ENCODE assay signal across 28 cellular contexts in the genomic region with DNA sequence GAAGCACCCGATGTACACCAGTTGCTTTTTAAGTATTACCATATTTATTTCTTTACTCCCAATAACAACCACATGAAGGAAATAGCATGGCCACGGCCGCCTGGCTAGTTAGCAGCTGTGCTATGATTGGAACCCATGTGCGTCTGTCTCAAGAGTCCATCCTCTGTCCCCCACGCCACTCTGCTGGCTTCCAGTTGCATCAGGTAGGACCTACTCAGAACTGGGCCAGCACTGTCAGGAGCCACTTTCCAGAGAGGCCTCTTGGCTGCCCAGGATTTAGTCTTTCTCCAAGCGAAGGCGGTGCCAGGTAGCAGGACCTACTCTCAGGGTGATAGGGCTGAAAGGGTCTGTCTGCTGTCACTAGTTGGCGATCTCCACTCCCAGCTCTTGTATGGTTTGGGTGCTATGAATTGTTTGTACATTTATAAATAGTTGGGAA. TPM values are rescaled to one million over a fixed set of nuclear protein-coding genes. Genes with fewer than 3 reads are reported as not detected.
A peak's percentile ranks its signal among the peaks of the same experiment; 100 is the strongest.
DNase-seq lines count a peak whose midpoint lies in the region; ATAC-seq, FAIRE-seq and TF ChIP-seq lines count a peak whose summit lies in the region.
"Had no signal": no experiment of that assay in that cellular context is flagged by ENCODE, and none has a peak within 500 bp of the region (broad histone marks: within the 10 kb centered on the region; RNA-seq: fewer than 3 reads in every experiment).

No MANE protein-coding gene starts in this region.

- no peak for ATAC-seq in HG03095 (IDR thresholded peaks at IDR 0.05; ENCODE audit: unreplicated experiment)
- ATAC-seq: A549; CD8-positive, alpha-beta T cell; GM12878; Right ventricle myocardium inferior had no signal

- DNase-seq in GM04504 (ENCODE audit: low read depth) (peak; percentile 3), SJSA1 (ENCODE audit: low read depth in 1 of 2, low spot score in 2 of 2) (peak in 1 of 2 experiments; percentile 48), osteocyte (ENCODE audit: extremely low spot score, unreplicated experiment) (peak; percentile 68), ureter (ENCODE audit: low spot score) (peak; percentile 7), HTR-8/SVneo (ENCODE audit: insufficient read length, low spot score) (no peak), NAMALWA (ENCODE audit: low spot score) (no peak)
- DNase-seq: Caco-2; CD8-positive, alpha-beta T cell; GOT3; HCEC 1CT; Karpas-422; NCI-H1092 treated with DMSO at 0.1 percent for 48 hours; NCI-H1436; NCI-H187; NCI-H2081 treated with DMSO at 0.1 percent for 48 hours; NCI-H2171; NCI-H524; NCI-H774; PC-9 had no signal

- H3K36me3 Mint-ChIP-seq in osteocyte (ENCODE audit: unreplicated experiment), result peaks cover 4% of the 10 kb centered on the region
- H3K36me3 Mint-ChIP-seq: CD8-positive, alpha-beta T cell had no signal

- no peaks in the 10 kb centered on the region for H3K27me3 ChIP-seq in SJSA1 (replicated peaks)

- FAIRE-seq in HTR-8/SVneo (lab: Jason Lieb, UNC), result no peak
- FAIRE-seq: A549, G401.6, GM12878 had no signal

- no peak overlapping the region for H3K4me3 Mint-ChIP-seq in osteocyte (ENCODE audit: unreplicated experiment)
- H3K4me3 Mint-ChIP-seq: B cell; CD8-positive, alpha-beta T cell had no signal

- peak overlapping the region; percentile 91 for H3K27ac ChIP-seq in SJSA1
- H3K27ac ChIP-seq: A549, C4-2B, PC-9 had no signal

- no peak overlapping the region for H3K4me3 ChIP-seq in SJSA1
- H3K4me3 ChIP-seq: A549, GM12878, PC-9 had no signal

- peaks cover 6% of the 10 kb centered on the region for H3K4me1 Mint-ChIP-seq in osteocyte (ENCODE audit: unreplicated experiment)
- H3K4me1 Mint-ChIP-seq: B cell had no signal

- H3K4me1 ChIP-seq in SJSA1 (replicated peaks), result peaks cover 49% of the 10 kb centered on the region
- H3K4me1 ChIP-seq: Caco-2 had no signal

- no peaks in the 10 kb centered on the region for H3K36me3 ChIP-seq in SJSA1

- no peaks in the 10 kb centered on the region for H3K9me3 Mint-ChIP-seq in osteocyte (ENCODE audit: unreplicated experiment)
- H3K9me3 Mint-ChIP-seq: CD8-positive, alpha-beta T cell had no signal

- H3K9me3 ChIP-seq in SJSA1 (replicated peaks), result no peaks in the 10 kb centered on the region
- H3K9me3 ChIP-seq: A549, Caco-2 had no signal

- H3K27me3 Mint-ChIP-seq in osteocyte (ENCODE audit: unreplicated experiment), result peaks cover 3% of the 10 kb centered on the region

- no peak overlapping the region for H3K27ac Mint-ChIP-seq in osteocyte (ENCODE audit: unreplicated experiment)
- H3K27ac Mint-ChIP-seq: B cell; CD8-positive, alpha-beta T cell had no signal

- TF ChIP-seq CTCF in osteocyte (IDR thresholded peaks at IDR 0.05), result no peak

RNA-seq across cellular contexts. Expression of a gene that starts 22.1 kb away (rescaled TPM):
- 1.1 TPM in 1 of 2 replicates, not detected in the other for total RNA-seq in SJSA1 (2014; rRNA removed; shearing (Covaris generic))
- not detected in 2 replicates for total RNA-seq in osteocyte
- not detected for total RNA-seq in ureter
- total RNA-seq: B cell; Caco-2; CD8-positive, alpha-beta T cell; GM12878; RPMI7951; SK-MEL-5 had no signal

Comparison
In these comparisons a context has a peak if more than half of its experiments do, and no peak if none do; other contexts are left out.
1. DNase-seq: peak in GM04504 (single experiment), osteocyte (single experiment) and ureter (single experiment); none in HTR-8/SVneo (single experiment) and NAMALWA (single experiment).